In genomic region chr20:43722153-43722505, GRCh38 we compare ENCODE assay signal across 16 cellular contexts. TPM values are rescaled to one million over a fixed set of nuclear protein-coding genes. Genes with fewer than 3 reads are reported as not detected.
DNase-seq lines count a peak whose midpoint lies in the region; ATAC-seq, FAIRE-seq and TF ChIP-seq lines count a peak whose summit lies in the region.
"Had no signal": no experiment of that assay in that cellular context is flagged by ENCODE, and none has a peak within 500 bp of the region (broad histone marks: within the 10 kb centered on the region; RNA-seq: fewer than 3 reads in every experiment).

No MANE protein-coding gene starts in this region.

- intact Hi-C loops in HepG2 (cut with micrococcal nuclease; ENCODE audit: unreplicated experiment), result loop anchor here (10.0 kb wide), 1 partner anchor 483 kb away; no protein-coding TSS in a partner anchor
- intact Hi-C loops in right lobe of liver (cut with DNase I), result no loop called here

- no peaks in the 10 kb centered on the region for H3K27me3 Mint-ChIP-seq in naive thymus-derived CD8-positive, alpha-beta T cell
- no peaks in the 10 kb centered on the region for H3K27me3 Mint-ChIP-seq in stimulated activated naive CD8-positive, alpha-beta T cell treated with anti-CD3 and anti-CD28 coated beads, Interleukin-15, amount 100 ng/mL, for 72 hours

- no peak for TF ChIP-seq EP300 in HepG2 (IDR thresholded peaks at IDR 0.05; ENCODE audit: low read depth in 2 of 2, low read length in 2 of 2)
- no peak for TF ChIP-seq EP300 in HepG2 (CRISPR knock-in tag; IDR thresholded peaks at IDR 0.05; ENCODE audit: borderline replicate concordance)

- no peak for TF ChIP-seq RAD21 in HepG2 (CRISPR knock-in tag; IDR thresholded peaks at IDR 0.05)

- no peaks in the 10 kb centered on the region for H3K36me3 Mint-ChIP-seq in naive thymus-derived CD8-positive, alpha-beta T cell

- TF ChIP-seq POLR2A in HepG2 (IDR thresholded peaks at IDR 0.05; ENCODE audit: insufficient read depth in 1 of 2, low read depth in 2 of 2, low read length in 2 of 2) (no peak), right lobe of liver (IDR thresholded peaks at IDR 0.05) (no peak)

- H3K27ac Mint-ChIP-seq in naive thymus-derived CD8-positive, alpha-beta T cell, result peak overlapping the region; percentile 26 to 93 (median 77)
- peak overlapping the region in 1 of 2 donors; percentile 87 for H3K27ac Mint-ChIP-seq in stimulated activated naive CD8-positive, alpha-beta T cell treated with anti-CD3 and anti-CD28 coated beads, Interleukin-15, amount 100 ng/mL, for 72 hours

- H4K20me1 ChIP-seq in HepG2 (ENCODE audit: insufficient read depth, low read length), result no peaks in the 10 kb centered on the region

- H3K4me3 Mint-ChIP-seq in naive thymus-derived CD8-positive, alpha-beta T cell, result peak overlapping the region; percentile 56 to 81 (median 73)
- H3K4me3 Mint-ChIP-seq in stimulated activated naive CD8-positive, alpha-beta T cell treated with anti-CD3 and anti-CD28 coated beads, Interleukin-15, amount 100 ng/mL, for 72 hours, result peak overlapping the region; percentile 65 to 83

- in situ Hi-C loops in HepG2 (cut with HindIII; ENCODE audit: extremely low pct_ligation_motif_present, low pct_unique_long_range_greater_than_20kb), result no loop called here

- POLR2A ChIA-PET in HepG2 (lab: Yijun Ruan, JAX), result no interaction called here
- POLR2A ChIA-PET in naive thymus-derived CD8-positive, alpha-beta T cell (lab: Charles Lee), result interaction anchor here (0.7 to 2.2 kb wide), 7 partner anchors 11 to 496 kb away, joined by 3 to 10 read pairs (median 3); partner anchors contain the start of genes IFT52 and SRSF6

- no peak overlapping the region for H2AFZ ChIP-seq in HepG2 (ENCODE audit: low read length)

- TF ChIP-seq CTCF in HepG2 (CRISPR knock-in tag; IDR thresholded peaks at IDR 0.05) (no peak), right lobe of liver (IDR thresholded peaks at IDR 0.05) (no peak)

- no peak overlapping the region for H3K9ac ChIP-seq in HepG2 (ENCODE audit: insufficient read depth, low read depth, low read length)
- H3K9ac ChIP-seq: KMS-11 had no signal

- no peaks in the 10 kb centered on the region for H3K79me2 ChIP-seq in HepG2 (ENCODE audit: insufficient read depth, low read length)

- H3K9me3 ChIP-seq in HepG2 (ENCODE audit: low read length) (no peaks in the 10 kb centered on the region), right lobe of liver (no peaks in the 10 kb centered on the region)
- H3K9me3 ChIP-seq: ovary had no signal

- peak overlapping the region in 1 of 3 experiments; percentile 40; a peak in 1 of 6 replicates for H3K4me3 ChIP-seq in HepG2 (replicated peaks in 1 of 3; ENCODE audit: insufficient read depth in 1 of 3, low read depth in 2 of 3, low read length in 3 of 3)
- H3K4me3 ChIP-seq in right lobe of liver, result no peak overlapping the region
- H3K4me3 ChIP-seq: ovary had no signal

- FAIRE-seq in HepG2 (lab: Jason Lieb, UNC), result no peak

- CTCF ChIA-PET in HepG2 (lab: Yijun Ruan, JAX; ENCODE audit: low intra/inter-chr PET ratio, low total read pairs), result no interaction called here

- DNase-seq in HepG2 (ENCODE audit: low spot score) (no peak), right lobe of liver (no peak), RKO (ENCODE audit: low spot score) (no peak), NCI-H446 treated with DMSO at 0.1 percent for 48 hours (lab: John Stamatoyannopoulos, UW) (no peak), NCI-H526 (lab: John Stamatoyannopoulos, UW) (no peak)
- DNase-seq in activated T-cell treated with anti-CD3 and anti-CD28 coated beads, Interleukin-2, amount 50 U/mL, for 1 hour, result peak; percentile 52
- DNase-seq in naive thymus-derived CD8-positive, alpha-beta T cell, result peak; percentile 18 to 90 (median 72)
- peak; percentile 30 to 37 for DNase-seq in stimulated activated naive CD8-positive, alpha-beta T cell treated with anti-CD3 and anti-CD28 coated beads, Interleukin-15, amount 100 ng/mL, for 72 hours
- DNase-seq: left ventricle myocardium superior, NCI-H446, ovary had no signal

- H3K27ac ChIP-seq in HepG2 (ENCODE audit: extremely low read length, insufficient read depth, low read length) (no peak overlapping the region), right lobe of liver (no peak overlapping the region)
- H3K27ac ChIP-seq: KMS-11, ovary had no signal

- H3K4me1 ChIP-seq in HepG2 (ENCODE audit: insufficient read depth, low read length) (peaks cover 38% of the 10 kb centered on the region), right lobe of liver (peaks cover 0 to 16% (median 5%) of the 10 kb centered on the region in 4 donors)

- no TSS peak for BruUV-seq in HepG2 (replicated peaks; lab: Mats Ljungman, UMichigan)

- H3K27me3 ChIP-seq in HepG2 (ENCODE audit: control insufficient read depth in 1 of 2, insufficient read depth in 2 of 2, low read length in 2 of 2), result peaks cover 0 to 15% of the 10 kb centered on the region in 2 experiments; a peak in 1 of 5 replicates
- no peaks in the 10 kb centered on the region for H3K27me3 ChIP-seq in right lobe of liver
- H3K27me3 ChIP-seq: ovary had no signal

- peaks cover 28 to 82% (median 69%) of the 10 kb centered on the region in 4 donors for H3K4me1 Mint-ChIP-seq in naive thymus-derived CD8-positive, alpha-beta T cell
- peaks cover 67% of the 10 kb centered on the region for H3K4me1 Mint-ChIP-seq in stimulated activated naive CD8-positive, alpha-beta T cell treated with anti-CD3 and anti-CD28 coated beads, Interleukin-15, amount 100 ng/mL, for 72 hours

- peaks cover 0 to 2% (median 0%) of the 10 kb centered on the region in 9 donors for H3K9me3 Mint-ChIP-seq in naive thymus-derived CD8-positive, alpha-beta T cell
- H3K9me3 Mint-ChIP-seq in stimulated activated naive CD8-positive, alpha-beta T cell treated with anti-CD3 and anti-CD28 coated beads, Interleukin-15, amount 100 ng/mL, for 72 hours, result peaks cover 0 to 14% of the 10 kb centered on the region in 2 donors

- WGBS in HepG2 (ENCODE audit: low lambda C conversion rate), result 37% methylated on average over 8 of the region's 8 CpGs
- 53% methylated on average over 7 of the region's 8 CpGs for WGBS in right lobe of liver (ENCODE audit: insufficient coverage, low coverage, low lambda C conversion rate, missing lambda C conversion rate)

- ATAC-seq in HepG2 (no peak), right lobe of liver (no peak)
- ATAC-seq in naive thymus-derived CD8-positive, alpha-beta T cell, result peak; percentile 96 to 98
- ATAC-seq in stimulated activated naive CD8-positive, alpha-beta T cell treated with anti-CD3 and anti-CD28 coated beads, Interleukin-15, amount 100 ng/mL, for 72 hours, result peak; percentile 75
- ATAC-seq: left ventricle myocardium superior had no signal

- H3K36me3 ChIP-seq in HepG2 (replicated peaks in 1 of 2; ENCODE audit: control insufficient read depth in 1 of 2, insufficient read depth in 2 of 2, low read length in 2 of 2) (no peaks in the 10 kb centered on the region), right lobe of liver (no peaks in the 10 kb centered on the region)
- H3K36me3 ChIP-seq: ovary had no signal

- peak overlapping the region; percentile 64 for H3K4me2 ChIP-seq in HepG2 (ENCODE audit: low read depth, low read length)
- H3K4me2 ChIP-seq: KMS-11 had no signal

RNA-seq across cellular contexts. Expression of gene GTSF1L, which starts 4.7 kb away (rescaled TPM):
- total RNA-seq in HepG2 (2016; rRNA removed; fragmentation: Illumina TruSeq; extraction: Trizol) (not detected in 2 replicates), right lobe of liver (not detected)
- not detected in 2 replicates for total RNA-seq in HepG2 (2016; cell fraction: cytosol; rRNA removed; fragmentation: Illumina TruSeq; extraction: Trizol; ENCODE audit: low read depth)
- total RNA-seq in HepG2 (2016; cell fraction: insoluble cytoplasmic fraction; rRNA removed; fragmentation: Illumina TruSeq; extraction: Trizol), result not detected in 2 replicates
- total RNA-seq in HepG2 (2016; cell fraction: membrane; rRNA removed; fragmentation: Illumina TruSeq; extraction: Trizol), result not detected in 2 replicates
- not detected in 2 replicates for total RNA-seq in HepG2 (2016; cell fraction: nucleus; rRNA removed; fragmentation: Illumina TruSeq; extraction: Trizol)
- not detected in 2 replicates for polyA plus RNA-seq in HepG2 (2011; rRNA removed)
- not detected in 2 replicates for polyA plus RNA-seq in HepG2 (2011; cell fraction: cytosol; rRNA removed)
- not detected in 2 replicates for polyA plus RNA-seq in HepG2 (2011; cell fraction: nucleus; rRNA removed)
- polyA plus RNA-seq in HepG2 (2012), result not detected in 2 replicates
- polyA plus RNA-seq in HepG2 (2016; cell fraction: cytosol; fragmentation: Illumina TruSeq; extraction: Trizol; ENCODE audit: low read depth), result not detected in 2 replicates
- polyA plus RNA-seq in HepG2 (2016; cell fraction: insoluble cytoplasmic fraction; fragmentation: Illumina TruSeq; extraction: Trizol; ENCODE audit: low read depth), result not detected in 2 replicates
- not detected in 2 replicates for polyA plus RNA-seq in HepG2 (2016; cell fraction: membrane; fragmentation: Illumina TruSeq; extraction: Trizol; ENCODE audit: low read depth)
- not detected in 2 replicates for polyA plus RNA-seq in HepG2 (2016; cell fraction: nucleus; fragmentation: Illumina TruSeq; extraction: Trizol; ENCODE audit: insufficient read depth, low read depth)
- polyA minus RNA-seq in HepG2 (2011; rRNA and poly(A)+ RNA removed; ENCODE audit: low replicate concordance), result not detected in 2 replicates
- not detected in 2 replicates for polyA minus RNA-seq in HepG2 (2011; cell fraction: cytosol; rRNA and poly(A)+ RNA removed)
- not detected in 2 replicates for polyA minus RNA-seq in HepG2 (2011; cell fraction: nucleus; rRNA and poly(A)+ RNA removed)
- total RNA-seq in naive thymus-derived CD8-positive, alpha-beta T cell, result under 1 TPM; 0.73 to 0.80 TPM
- polyA plus RNA-seq in naive thymus-derived CD8-positive, alpha-beta T cell, result 1 to 10 TPM in 1 of 3 donors, under 1 TPM in 2; 0.25 to 1.6 (median 0.97) TPM
- total RNA-seq: dermis microvascular lymphatic vessel endothelial cell, H4, left ventricle myocardium superior, ovary, Right ventricle myocardium superior had no signal
- polyA plus RNA-seq: AG04450, ovary had no signal

RNA-seq across cellular contexts. Expression of gene MYBL2, which starts 55.2 kb away (rescaled TPM):
- 66.2 and 76.9 TPM in 2 replicates for total RNA-seq in HepG2 (2016; rRNA removed; fragmentation: Illumina TruSeq; extraction: Trizol)
- 59.0 and 62.0 TPM in 2 replicates for total RNA-seq in HepG2 (2016; cell fraction: cytosol; rRNA removed; fragmentation: Illumina TruSeq; extraction: Trizol; ENCODE audit: low read depth)
- total RNA-seq in HepG2 (2016; cell fraction: insoluble cytoplasmic fraction; rRNA removed; fragmentation: Illumina TruSeq; extraction: Trizol), result 56.5 and 69.8 TPM in 2 replicates
- 143 and 144 TPM in 2 replicates for total RNA-seq in HepG2 (2016; cell fraction: membrane; rRNA removed; fragmentation: Illumina TruSeq; extraction: Trizol)
- total RNA-seq in HepG2 (2016; cell fraction: nucleus; rRNA removed; fragmentation: Illumina TruSeq; extraction: Trizol), result 31.9 and 37.0 TPM in 2 replicates
- 8.7 and 11.9 TPM in 2 replicates for polyA plus RNA-seq in HepG2 (2011; rRNA removed)
- polyA plus RNA-seq in HepG2 (2011; cell fraction: cytosol; rRNA removed), result 8.2 and 15.1 TPM in 2 replicates
- polyA plus RNA-seq in HepG2 (2011; cell fraction: nucleus; rRNA removed), result 11.9 and 16.1 TPM in 2 replicates
- polyA plus RNA-seq in HepG2 (2012), result 13.6 and 29.5 TPM in 2 replicates
- polyA plus RNA-seq in HepG2 (2016; cell fraction: cytosol; fragmentation: Illumina TruSeq; extraction: Trizol; ENCODE audit: low read depth), result 102 and 115 TPM in 2 replicates
- polyA plus RNA-seq in HepG2 (2016; cell fraction: insoluble cytoplasmic fraction; fragmentation: Illumina TruSeq; extraction: Trizol; ENCODE audit: low read depth), result 97.7 and 135 TPM in 2 replicates
- 207 and 227 TPM in 2 replicates for polyA plus RNA-seq in HepG2 (2016; cell fraction: membrane; fragmentation: Illumina TruSeq; extraction: Trizol; ENCODE audit: low read depth)
- 95.0 and 101 TPM in 2 replicates for polyA plus RNA-seq in HepG2 (2016; cell fraction: nucleus; fragmentation: Illumina TruSeq; extraction: Trizol; ENCODE audit: insufficient read depth, low read depth)
- polyA minus RNA-seq in HepG2 (2011; rRNA and poly(A)+ RNA removed; ENCODE audit: low replicate concordance), result 22.9 and 110 TPM in 2 replicates
- polyA minus RNA-seq in HepG2 (2011; cell fraction: cytosol; rRNA and poly(A)+ RNA removed), result 11.1 and 17.9 TPM in 2 replicates
- 5.3 and 8.1 TPM in 2 replicates for polyA minus RNA-seq in HepG2 (2011; cell fraction: nucleus; rRNA and poly(A)+ RNA removed)
- 1 to 10 TPM in 3 of 6 experiments, under 1 TPM in 2, not detected in 1; 0.44 to 3.5 (median 1.8) TPM for total RNA-seq in right lobe of liver
- total RNA-seq in naive thymus-derived CD8-positive, alpha-beta T cell, result under 1 TPM; 0.13 to 0.27 TPM
- polyA plus RNA-seq in naive thymus-derived CD8-positive, alpha-beta T cell, result under 1 TPM in 1 of 3 donors, not detected in 2; 0.07 TPM

Comparison
In these comparisons a context has a peak if more than half of its experiments do, and no peak if none do; other contexts are left out.
1. RNA of gene MYBL2, which starts 55.2 kb away (total RNA-seq): 31.9 to 144 TPM in HepG2; 0.44 to 3.5 TPM in right lobe of liver and 0.13 to 0.27 TPM in naive thymus-derived CD8-positive, alpha-beta T cell; every median in the first group is over 4 times any median in the second.
2. ATAC-seq: peak in naive thymus-derived CD8-positive, alpha-beta T cell (2 of 2) and stimulated activated naive CD8-positive, alpha-beta T cell treated with anti-CD3 and anti-CD28 coated beads, Interleukin-15, amount 100 ng/mL, for 72 hours (single experiment); none in HepG2 (single experiment) and right lobe of liver (0 of 4).
3. DNase-seq: peak in activated T-cell treated with anti-CD3 and anti-CD28 coated beads, Interleukin-2, amount 50 U/mL, for 1 hour (single experiment), naive thymus-derived CD8-positive, alpha-beta T cell (10 of 10) and stimulated activated naive CD8-positive, alpha-beta T cell treated with anti-CD3 and anti-CD28 coated beads, Interleukin-15, amount 100 ng/mL, for 72 hours (2 of 2); none in HepG2 (single experiment), right lobe of liver (0 of 3), RKO (single experiment), NCI-H446 treated with DMSO at 0.1 percent for 48 hours (single experiment) and NCI-H526 (0 of 2).